8 cellular contexts compared by ENCODE assay signal in genomic region chr19:12639901-12640613, GRCh38. TPM values are rescaled to one million over a fixed set of nuclear protein-coding genes. Genes with fewer than 3 reads are reported as not detected.
A peak's percentile ranks its signal among the peaks of the same experiment; 100 is the strongest.
DNase-seq lines count a peak whose midpoint lies in the region; ATAC-seq, FAIRE-seq and TF ChIP-seq lines count a peak whose summit lies in the region.

No MANE protein-coding gene starts in this region.

- H3K9me3 ChIP-seq in CD4-positive, CD25-positive, alpha-beta regulatory T cell (ENCODE audit: control insufficient read depth in 2 of 2, low read length in 2 of 2), result no peaks in the 10 kb centered on the region
- H3K9me3 ChIP-seq in HCT116 (ENCODE audit: control insufficient read depth in 1 of 2, insufficient read depth in 1 of 2, low read depth in 1 of 2, low read length in 2 of 2) (peaks cover 0 to 4% of the 10 kb centered on the region in 2 experiments; a peak in 1 of 4 replicates), endothelial cell of umbilical vein (replicated peaks; ENCODE audit: control insufficient read depth, insufficient read depth, low read length) (no peaks in the 10 kb centered on the region)

- H3K4me1 Mint-ChIP-seq in CD4-positive, CD25-positive, alpha-beta regulatory T cell, result peaks cover 3 to 14% (median 9%) of the 10 kb centered on the region in 4 donors
- peaks cover 4% of the 10 kb centered on the region for H3K4me1 Mint-ChIP-seq in mesothelial cell of epicardium

- DNase-seq in CD4-positive, CD25-positive, alpha-beta regulatory T cell, result peak; percentile 64 to 86 (median 72)
- DNase-seq in HCT116 (ENCODE audit: low read depth, low spot score) (peak; percentile 16), NCI-H748 treated with DMSO at 0.1 percent for 48 hours (lab: John Stamatoyannopoulos, UW) (peak; percentile 39), endothelial cell of umbilical vein (ENCODE audit: low read depth, low spot score) (peak; percentile 69), mesothelial cell of epicardium (ENCODE audit: low spot score in 2 of 2, unreplicated experiment in 2 of 2) (peak in 1 of 2 experiments; percentile 73)
- DNase-seq in activated CD8-positive, alpha-beta memory T cell treated with anti-CD3 and anti-CD28 coated beads for 48 hours (ENCODE audit: low read depth in 2 of 3, low spot score in 2 of 3), result peak; percentile 69 to 79 (median 77)
- DNase-seq in stimulated activated CD8-positive, alpha-beta memory T cell treated with anti-CD3 and anti-CD28 coated beads, Interleukin-15, amount 100 ng/mL, for 1 hour (ENCODE audit: low read depth), result peak; percentile 74

- FAIRE-seq in endothelial cell of umbilical vein (lab: Jason Lieb, UNC), result peak; percentile 87

- peaks cover 10% of the 10 kb centered on the region for H3K4me1 ChIP-seq in CD4-positive, CD25-positive, alpha-beta regulatory T cell (ENCODE audit: control insufficient read depth, insufficient read depth, low read length, poor library complexity, severe bottlenecking)
- H3K4me1 ChIP-seq in HCT116 (ENCODE audit: control insufficient read depth in 1 of 2, insufficient read depth in 2 of 2, low read length in 2 of 2) (no peaks in the 10 kb centered on the region), endothelial cell of umbilical vein (ENCODE audit: control insufficient read depth, extremely low read depth, insufficient read depth, low read length) (no peaks in the 10 kb centered on the region)

- H3K27me3 ChIP-seq in CD4-positive, CD25-positive, alpha-beta regulatory T cell (ENCODE audit: control insufficient read depth, insufficient read depth, low read length), result no peaks in the 10 kb centered on the region
- no peaks in the 10 kb centered on the region for H3K27me3 ChIP-seq in HCT116 (ENCODE audit: insufficient read depth, low read length)
- H3K27me3 ChIP-seq in endothelial cell of umbilical vein (ENCODE audit: control insufficient read depth in 2 of 2, insufficient read depth in 2 of 2, low read length in 2 of 2), result no peaks in the 10 kb centered on the region

- RAD21 ChIA-PET in HCT116 (lab: Charles Lee; ENCODE audit: low non-redundant PET in 1 of 2, low total read pairs in 2 of 2, uncharacterized antibody in 2 of 2, unreplicated experiment in 2 of 2), result no interaction called here

- TF ChIP-seq CTCF in HCT116 (IDR thresholded peaks at IDR 0.05 in 2 of 3, conservative IDR thresholded peaks at IDR 0.05 in 1 of 3; ENCODE audit: borderline replicate concordance in 1 of 3, insufficient read depth in 1 of 3, low read depth in 2 of 3, low read length in 2 of 3) (peak in 2 of 3 experiments; percentile 52 to 57; a peak in 4 of 6 replicates), endothelial cell of umbilical vein (IDR thresholded peaks at IDR 0.05; ENCODE audit: extremely low read depth in 1 of 2, insufficient read depth in 1 of 2, low read depth in 1 of 2, low read length in 2 of 2) (peak; percentile 72 to 86), mesothelial cell of epicardium (IDR thresholded peaks at IDR 0.05; ENCODE audit: unreplicated experiment) (peak; percentile 71)

- no peak overlapping the region for H3K4me2 ChIP-seq in HCT116 (ENCODE audit: low read length)
- no peak overlapping the region for H3K4me2 ChIP-seq in endothelial cell of umbilical vein (ENCODE audit: insufficient read depth, low read length)

- TF ChIP-seq RAD21 in HCT116 (IDR thresholded peaks at IDR 0.05; ENCODE audit: low read depth), result peak; percentile 38

- H3K4me3 Mint-ChIP-seq in CD4-positive, CD25-positive, alpha-beta regulatory T cell, result peak overlapping the region in 3 of 4 donors; percentile 11 to 84 (median 75)
- H3K4me3 Mint-ChIP-seq in mesothelial cell of epicardium, result peak overlapping the region; percentile 41

- H3K9me1 ChIP-seq in endothelial cell of umbilical vein (replicated peaks; ENCODE audit: control insufficient read depth, extremely low read depth, insufficient read depth, low read length), result no peaks in the 10 kb centered on the region

- no peak overlapping the region for H3K4me3 ChIP-seq in CD4-positive, CD25-positive, alpha-beta regulatory T cell (ENCODE audit: low read depth, low read length)
- no peak overlapping the region for H3K4me3 ChIP-seq in HCT116 (replicated peaks in 1 of 2; ENCODE audit: low read depth in 1 of 2, low read length in 2 of 2)
- no peak overlapping the region for H3K4me3 ChIP-seq in endothelial cell of umbilical vein (replicated peaks in 1 of 3; ENCODE audit: insufficient read depth in 1 of 3, low read depth in 1 of 3, low read length in 3 of 3)

- intact Hi-C loops in HCT116 (cut with micrococcal nuclease), result no loop called here
- intact Hi-C loops in endothelial cell of umbilical vein (cut with micrococcal nuclease), result loop anchor here (2.0 kb wide), 1 partner anchor 27 kb away; the partner anchor contains the start of genes MAN2B1 and WDR83

- no peaks in the 10 kb centered on the region for H3K9me3 Mint-ChIP-seq in CD4-positive, CD25-positive, alpha-beta regulatory T cell
- H3K9me3 Mint-ChIP-seq in mesothelial cell of epicardium, result no peaks in the 10 kb centered on the region

- dilution Hi-C loops in endothelial cell of umbilical vein (cut with MboI; ENCODE audit: extremely low pct_ligation_motif_present, low sequenced_read_pairs), result no loop called here

- H3K27ac ChIP-seq in CD4-positive, CD25-positive, alpha-beta regulatory T cell (ENCODE audit: insufficient read depth, low read length, poor library complexity, severe bottlenecking), result no peak overlapping the region
- H3K27ac ChIP-seq in HCT116 (ENCODE audit: low read depth, low read length), result no peak overlapping the region
- no peak overlapping the region for H3K27ac ChIP-seq in endothelial cell of umbilical vein (ENCODE audit: insufficient read depth, low read depth, low read length)

- no peaks in the 10 kb centered on the region for H3K9me2 ChIP-seq in HCT116 (ENCODE audit: insufficient read depth)

- no peaks in the 10 kb centered on the region for H4K20me1 ChIP-seq in HCT116 (ENCODE audit: insufficient read depth)
- no peaks in the 10 kb centered on the region for H4K20me1 ChIP-seq in endothelial cell of umbilical vein (replicated peaks; ENCODE audit: control insufficient read depth, extremely low read depth, insufficient read depth, low read length)

- peak overlapping the region; percentile 68 to 94 (median 79) for H3K27ac Mint-ChIP-seq in CD4-positive, CD25-positive, alpha-beta regulatory T cell
- no peak overlapping the region for H3K27ac Mint-ChIP-seq in mesothelial cell of epicardium

- ATAC-seq in CD4-positive, CD25-positive, alpha-beta regulatory T cell (ENCODE audit: low read depth in 2 of 2), result peak; percentile 90 to 91
- ATAC-seq in HCT116 (peak; percentile 91), HG03378 (IDR thresholded peaks at IDR 0.05; ENCODE audit: unreplicated experiment) (no peak)

- CTCF ChIA-PET in HCT116 (lab: Charles Lee), result interaction anchor here (0.6 to 0.7 kb wide), 2 partner anchors 41 to 1359 kb away, joined by 3 to 4 read pairs; partner anchors contain the start of gene DHPS
- CTCF ChIA-PET in endothelial cell of umbilical vein (lab: Charles Lee), result interaction anchor here (0.6 to 2.0 kb wide), 20 partner anchors 9 to 716 kb away, joined by 3 to 20 read pairs (median 3); partner anchors contain the start of genes MAN2B1, WDR83, ZNF490 and ZNF791

- TF ChIP-seq POLR2A in HCT116 (IDR thresholded peaks at IDR 0.05; ENCODE audit: borderline replicate concordance, extremely low read depth, insufficient read depth, insufficient read length), result no peak
- no peak for TF ChIP-seq POLR2A in endothelial cell of umbilical vein (IDR thresholded peaks at IDR 0.05; ENCODE audit: low read depth, low read length)

- H3K79me2 ChIP-seq in HCT116 (ENCODE audit: insufficient read depth, low read length) (no peaks in the 10 kb centered on the region), endothelial cell of umbilical vein (ENCODE audit: control insufficient read depth, insufficient read depth, low read length) (no peaks in the 10 kb centered on the region)

- H3K9ac ChIP-seq in HCT116 (ENCODE audit: low read length) (no peak overlapping the region), endothelial cell of umbilical vein (replicated peaks; ENCODE audit: extremely low read depth, insufficient read depth, low read length) (no peak overlapping the region)

- BruUV-seq in HCT116 (replicated peaks; lab: Mats Ljungman, UMichigan), result no TSS peak
- no TSS peak for BruUV-seq in endothelial cell of umbilical vein (replicated peaks; lab: Mats Ljungman, UMichigan)

- H3K36me3 ChIP-seq in CD4-positive, CD25-positive, alpha-beta regulatory T cell (ENCODE audit: control insufficient read depth, insufficient read depth, low read length), result no peaks in the 10 kb centered on the region
- no peaks in the 10 kb centered on the region for H3K36me3 ChIP-seq in HCT116 (ENCODE audit: control insufficient read depth in 1 of 2, insufficient read depth in 2 of 2, low read length in 2 of 2)
- H3K36me3 ChIP-seq in endothelial cell of umbilical vein (ENCODE audit: control insufficient read depth in 2 of 2, extremely low read depth in 1 of 2, insufficient read depth in 2 of 2, low read length in 2 of 2), result no peaks in the 10 kb centered on the region

- no peaks in the 10 kb centered on the region for H3K36me3 Mint-ChIP-seq in CD4-positive, CD25-positive, alpha-beta regulatory T cell
- no peaks in the 10 kb centered on the region for H3K36me3 Mint-ChIP-seq in mesothelial cell of epicardium

- H2AFZ ChIP-seq in HCT116 (ENCODE audit: low read depth, low read length, poor library complexity, severe bottlenecking) (no peak overlapping the region), endothelial cell of umbilical vein (ENCODE audit: low read depth, low read length) (peak overlapping the region; percentile 60)

- H3K27me3 Mint-ChIP-seq in CD4-positive, CD25-positive, alpha-beta regulatory T cell, result no peaks in the 10 kb centered on the region
- H3K27me3 Mint-ChIP-seq in mesothelial cell of epicardium (ENCODE audit: low read depth), result no peaks in the 10 kb centered on the region

- POLR2A ChIA-PET in HCT116 (lab: Charles Lee), result no interaction called here
- POLR2A ChIA-PET in endothelial cell of umbilical vein (lab: Charles Lee), result no interaction called here

RNA-seq across cellular contexts. Expression of gene MAN2B1, which starts 26.5 kb away (rescaled TPM):
- total RNA-seq in CD4-positive, CD25-positive, alpha-beta regulatory T cell, result 147 TPM
- 10 to 100 TPM; 46.3 to 58.6 (median 49.3) TPM for polyA plus RNA-seq in CD4-positive, CD25-positive, alpha-beta regulatory T cell
- total RNA-seq in HCT116 (2021; ENCODE audit: unreplicated experiment) (48.3 TPM), endothelial cell of umbilical vein (73.0 and 76.8 TPM in 2 replicates), mesothelial cell of epicardium (105 to 109 TPM (median 107 TPM) in 3 replicates)
- polyA plus RNA-seq in HCT116 (2012), result 25.3 and 29.8 TPM in 2 replicates
- polyA plus RNA-seq in endothelial cell of umbilical vein, result 64.4 and 70.3 TPM in 2 replicates
- 46.7 and 51.2 TPM in 2 replicates for polyA plus RNA-seq in endothelial cell of umbilical vein (2011; cell fraction: cytosol; rRNA removed)
- 75.6 and 93.9 TPM in 2 replicates for polyA plus RNA-seq in endothelial cell of umbilical vein (2011; cell fraction: nucleus; rRNA removed)
- 62.9 and 110 TPM in 2 replicates for polyA plus RNA-seq in endothelial cell of umbilical vein (2012)
- 25.5 and 32.1 TPM in 2 replicates for polyA minus RNA-seq in endothelial cell of umbilical vein
- polyA minus RNA-seq in endothelial cell of umbilical vein (2011; cell fraction: cytosol; rRNA and poly(A)+ RNA removed), result 5.8 TPM
- 22.4 and 33.1 TPM in 2 replicates for polyA minus RNA-seq in endothelial cell of umbilical vein (2011; cell fraction: nucleus; rRNA and poly(A)+ RNA removed)

RNA-seq across cellular contexts. Expression of gene WDR83, which starts 26.6 kb away (rescaled TPM):
- total RNA-seq in CD4-positive, CD25-positive, alpha-beta regulatory T cell, result 13.0 TPM
- 10 to 100 TPM; 10.6 to 18.5 (median 12.9) TPM for polyA plus RNA-seq in CD4-positive, CD25-positive, alpha-beta regulatory T cell
- total RNA-seq in HCT116 (2021; ENCODE audit: unreplicated experiment) (20.1 TPM), endothelial cell of umbilical vein (10.9 and 11.8 TPM in 2 replicates), mesothelial cell of epicardium (12.5 to 14.6 TPM (median 13.6 TPM) in 3 replicates)
- 17.9 and 22.8 TPM in 2 replicates for polyA plus RNA-seq in HCT116 (2012)
- polyA plus RNA-seq in endothelial cell of umbilical vein, result 10.5 and 11.0 TPM in 2 replicates
- polyA plus RNA-seq in endothelial cell of umbilical vein (2011; cell fraction: cytosol; rRNA removed), result 6.8 and 8.0 TPM in 2 replicates
- polyA plus RNA-seq in endothelial cell of umbilical vein (2011; cell fraction: nucleus; rRNA removed), result 11.7 and 12.5 TPM in 2 replicates
- 8.6 and 11.4 TPM in 2 replicates for polyA plus RNA-seq in endothelial cell of umbilical vein (2012)
- polyA minus RNA-seq in endothelial cell of umbilical vein, result 5.7 and 11.2 TPM in 2 replicates
- 10.2 TPM for polyA minus RNA-seq in endothelial cell of umbilical vein (2011; cell fraction: cytosol; rRNA and poly(A)+ RNA removed)
- 3.3 and 7.7 TPM in 2 replicates for polyA minus RNA-seq in endothelial cell of umbilical vein (2011; cell fraction: nucleus; rRNA and poly(A)+ RNA removed)

RNA-seq across cellular contexts. Expression of gene ZNF791, which starts 29.3 kb away (rescaled TPM):
- 65.1 TPM for total RNA-seq in CD4-positive, CD25-positive, alpha-beta regulatory T cell
- polyA plus RNA-seq in CD4-positive, CD25-positive, alpha-beta regulatory T cell, result 10 to 100 TPM in 3 of 4 donors, 1 to 10 TPM in 1; 9.6 to 14.0 (median 12.2) TPM
- 21.2 TPM for total RNA-seq in HCT116 (2021; ENCODE audit: unreplicated experiment)
- 8.6 and 12.6 TPM in 2 replicates for polyA plus RNA-seq in HCT116 (2012)
- 19.9 and 21.8 TPM in 2 replicates for total RNA-seq in endothelial cell of umbilical vein
- 6.4 and 8.3 TPM in 2 replicates for polyA plus RNA-seq in endothelial cell of umbilical vein
- polyA plus RNA-seq in endothelial cell of umbilical vein (2011; cell fraction: cytosol; rRNA removed), result 6.1 and 6.7 TPM in 2 replicates
- 14.4 and 17.2 TPM in 2 replicates for polyA plus RNA-seq in endothelial cell of umbilical vein (2011; cell fraction: nucleus; rRNA removed)
- 13.2 and 16.2 TPM in 2 replicates for polyA plus RNA-seq in endothelial cell of umbilical vein (2012)
- 13.7 and 18.3 TPM in 2 replicates for polyA minus RNA-seq in endothelial cell of umbilical vein
- polyA minus RNA-seq in endothelial cell of umbilical vein (2011; cell fraction: cytosol; rRNA and poly(A)+ RNA removed), result 17.4 TPM
- 19.2 and 22.6 TPM in 2 replicates for polyA minus RNA-seq in endothelial cell of umbilical vein (2011; cell fraction: nucleus; rRNA and poly(A)+ RNA removed)
- total RNA-seq in mesothelial cell of epicardium, result 27.0 to 31.2 TPM (median 29.7 TPM) in 3 replicates

RNA-seq across cellular contexts. Expression of gene ZNF490, which starts 29.4 kb away (rescaled TPM):
- total RNA-seq in CD4-positive, CD25-positive, alpha-beta regulatory T cell, result 11.3 TPM
- polyA plus RNA-seq in CD4-positive, CD25-positive, alpha-beta regulatory T cell, result 1 to 10 TPM; 4.7 to 8.4 (median 5.7) TPM
- total RNA-seq in HCT116 (2021; ENCODE audit: unreplicated experiment) (5.8 TPM), endothelial cell of umbilical vein (5.7 and 6.3 TPM in 2 replicates), mesothelial cell of epicardium (12.4 to 13.9 TPM (median 13.6 TPM) in 3 replicates)
- 0.90 and 1.3 TPM in 2 replicates for polyA plus RNA-seq in HCT116 (2012)
- 0.89 and 1.4 TPM in 2 replicates for polyA plus RNA-seq in endothelial cell of umbilical vein
- 1.7 and 1.9 TPM in 2 replicates for polyA plus RNA-seq in endothelial cell of umbilical vein (2011; cell fraction: cytosol; rRNA removed)
- 1.5 and 2.8 TPM in 2 replicates for polyA plus RNA-seq in endothelial cell of umbilical vein (2011; cell fraction: nucleus; rRNA removed)
- 0.70 and 1.8 TPM in 2 replicates for polyA plus RNA-seq in endothelial cell of umbilical vein (2012)
- polyA minus RNA-seq in endothelial cell of umbilical vein, result 19.8 and 23.1 TPM in 2 replicates
- polyA minus RNA-seq in endothelial cell of umbilical vein (2011; cell fraction: cytosol; rRNA and poly(A)+ RNA removed), result 3.4 TPM
- 6.3 and 7.5 TPM in 2 replicates for polyA minus RNA-seq in endothelial cell of umbilical vein (2011; cell fraction: nucleus; rRNA and poly(A)+ RNA removed)

RNA-seq across cellular contexts. Expression of gene DHPS, which starts 41.6 kb away (rescaled TPM):
- total RNA-seq in CD4-positive, CD25-positive, alpha-beta regulatory T cell, result 122 TPM
- 100 to 1,000 TPM in 1 of 4 donors, 10 to 100 TPM in 3; 78.5 to 105 (median 96.8) TPM for polyA plus RNA-seq in CD4-positive, CD25-positive, alpha-beta regulatory T cell
- total RNA-seq in HCT116 (2021; ENCODE audit: unreplicated experiment) (134 TPM), endothelial cell of umbilical vein (68.4 and 77.4 TPM in 2 replicates), mesothelial cell of epicardium (91.3 to 101 TPM (median 97.0 TPM) in 3 replicates)
- 136 and 148 TPM in 2 replicates for polyA plus RNA-seq in HCT116 (2012)
- polyA plus RNA-seq in endothelial cell of umbilical vein, result 80.6 and 90.1 TPM in 2 replicates
- polyA plus RNA-seq in endothelial cell of umbilical vein (2011; cell fraction: cytosol; rRNA removed), result 72.2 and 76.1 TPM in 2 replicates
- polyA plus RNA-seq in endothelial cell of umbilical vein (2011; cell fraction: nucleus; rRNA removed), result 183 and 226 TPM in 2 replicates
- polyA plus RNA-seq in endothelial cell of umbilical vein (2012), result 48.5 and 49.9 TPM in 2 replicates
- polyA minus RNA-seq in endothelial cell of umbilical vein, result 50.2 and 71.2 TPM in 2 replicates
- polyA minus RNA-seq in endothelial cell of umbilical vein (2011; cell fraction: cytosol; rRNA and poly(A)+ RNA removed), result 46.0 TPM
- 40.9 and 46.7 TPM in 2 replicates for polyA minus RNA-seq in endothelial cell of umbilical vein (2011; cell fraction: nucleus; rRNA and poly(A)+ RNA removed)
